Comparison of ENCODE assay signal across 22 cellular contexts in the genomic region with DNA sequence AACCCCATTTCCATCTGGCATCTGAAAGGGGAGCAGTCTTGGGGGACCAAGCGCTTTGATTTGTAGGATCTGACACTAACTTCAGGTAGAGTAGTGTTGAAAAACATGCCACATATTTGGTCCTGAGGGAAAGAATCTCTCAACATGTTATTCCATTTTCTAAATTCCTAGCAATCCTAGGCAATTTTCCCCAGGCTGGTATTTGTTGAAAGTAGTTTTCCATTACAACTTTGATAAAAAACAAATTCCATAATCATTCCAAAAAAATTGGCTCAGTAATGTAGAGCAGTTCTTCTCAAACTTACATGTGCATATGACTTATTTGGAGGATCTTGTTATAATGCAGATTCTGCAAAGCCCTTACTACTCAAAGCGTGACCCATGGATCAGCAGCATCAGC.
"Had no signal": no experiment of that assay in that cellular context is flagged by ENCODE, and none has a peak within 500 bp of the region (broad histone marks: within the 10 kb centered on the region; RNA-seq: fewer than 3 reads in every experiment).

No MANE protein-coding gene starts in this region.

- H3K4me3 ChIP-seq: K562 had no signal

- ATAC-seq: K562, Panc1, PC-3 had no signal

- DNase-seq: Kasumi-1, MM.1S, NCI-H1092 treated with DMSO at 0.1 percent for 48 hours, NCI-H1436, NCI-H187, NCI-H2029, NCI-H2081 treated with DMSO at 0.1 percent for 48 hours, NCI-H2171, NCI-H226, NCI-H446, NCI-H510A, NCI-H524 treated with DMSO at 0.1 percent for 48 hours, NCI-H69, NCI-H774, SHP77, SK-N-SH had no signal

- H3K27ac ChIP-seq: HL-60, KMS-11, RWPE1 had no signal

- H3K9ac ChIP-seq: KMS-11, SK-N-SH had no signal
